11 cellular contexts compared by ENCODE assay signal in genomic region chr17:37425268-37425667, GRCh38. TPM values are rescaled to one million over a fixed set of nuclear protein-coding genes. Genes with fewer than 3 reads are reported as not detected.
"Had no signal": no experiment of that assay in that cellular context is flagged by ENCODE, and none has a peak within 500 bp of the region (broad histone marks: within the 10 kb centered on the region; RNA-seq: fewer than 3 reads in every experiment).

No MANE protein-coding gene starts in this region.

- H3K27ac ChIP-seq: GM23248, HL-60 had no signal

- H3K4me3 Mint-ChIP-seq: IgD-negative memory B cell had no signal

- H3K4me3 ChIP-seq: GM23248, HAP-1 had no signal

- H3K27ac Mint-ChIP-seq: IgD-negative memory B cell had no signal

- ATAC-seq: HCT116, HepG2 had no signal

- H3K27me3 Mint-ChIP-seq: IgD-negative memory B cell had no signal

- H3K9me3 ChIP-seq: HAP-1 had no signal

- DNase-seq: GM23248, GOT3, H7, KG1 had no signal

- H3K9me3 Mint-ChIP-seq: IgD-negative memory B cell had no signal

RNA-seq across cellular contexts. Expression of gene C17orf78, which starts 49.5 kb away (rescaled TPM):
- total RNA-seq: GM23248, H4, H7, HepG2, HT1080 had no signal
